Comparison of ENCODE assay signal across 13 cellular contexts in genomic region chr19:38836438-38837303, GRCh38. TPM values are rescaled to one million over a fixed set of nuclear protein-coding genes. Genes with fewer than 3 reads are reported as not detected.
DNase-seq lines count a peak whose midpoint lies in the region; ATAC-seq and TF ChIP-seq lines count a peak whose summit lies in the region.
"Had no signal": no experiment of that assay in that cellular context is flagged by ENCODE, and none has a peak within 500 bp of the region (broad histone marks: within the 10 kb centered on the region; RNA-seq: fewer than 3 reads in every experiment).

No MANE protein-coding gene starts in this region.

- peaks cover 29% of the 10 kb centered on the region for H4K20me1 ChIP-seq in GM23338 (replicated peaks; ENCODE audit: insufficient read depth)

- POLR2A ChIA-PET in AG04450 (lab: Yijun Ruan, JAX) = interaction anchor here (0.6 to 2.6 kb wide), 3 partner anchors 13 to 1490 kb away, joined by 3 to 11 read pairs (median 5); partner anchors contain the start of genes HNRNPL and NFKBIB

- intact Hi-C loops in head of caudate nucleus (cut with DNase I) = loop anchor here (10.0 kb wide), 1 partner anchor 222 kb away; the partner anchor contains the start of genes EIF3K and MAP4K1

- H3K4me3 ChIP-seq in AG04450 (ENCODE audit: low read depth, low read length) (no peak overlapping the region), GM23338 (no peak overlapping the region)
- H3K4me3 ChIP-seq: tibial artery had no signal

- peaks cover 11% of the 10 kb centered on the region for H3K4me1 ChIP-seq in GM23338 (ENCODE audit: insufficient read depth)

- H3K9me2 ChIP-seq in GM23338 (ENCODE audit: insufficient read depth) = no peaks in the 10 kb centered on the region

- H3K4me1 Mint-ChIP-seq in GM23338 (peaks cover 7% of the 10 kb centered on the region), mesothelial cell of epicardium (peaks cover 37% of the 10 kb centered on the region)
- peaks cover 44% of the 10 kb centered on the region for H3K4me1 Mint-ChIP-seq in activated naive CD8-positive, alpha-beta T cell treated with anti-CD3 and anti-CD28 coated beads for 36 hours

- peaks cover 84% of the 10 kb centered on the region for H3F3A ChIP-seq in GM23338 (replicated peaks; ENCODE audit: low read depth)

- no peak overlapping the region for H3K27ac Mint-ChIP-seq in GM23338
- peak overlapping the region; percentile 6 for H3K27ac Mint-ChIP-seq in activated naive CD8-positive, alpha-beta T cell treated with anti-CD3 and anti-CD28 coated beads for 36 hours
- peak overlapping the region; percentile 90 for H3K27ac Mint-ChIP-seq in mesothelial cell of epicardium

- H3K9me3 ChIP-seq in AG04450 (ENCODE audit: control insufficient read depth, insufficient read depth, low read length) = no peaks in the 10 kb centered on the region
- H3K9me3 ChIP-seq: tibial artery had no signal

- CTCF ChIA-PET in AG04450 (lab: Charles Lee) = no interaction called here

- no peak for DNase-seq in AG04450 (ENCODE audit: low read depth, low spot score)
- no peak for DNase-seq in GM23338 (ENCODE audit: low spot score)
- DNase-seq in activated naive CD8-positive, alpha-beta T cell treated with anti-CD3 and anti-CD28 coated beads for 36 hours = no peak
- DNase-seq in mesothelial cell of epicardium (ENCODE audit: low spot score in 2 of 2, unreplicated experiment in 2 of 2) = no peak
- DNase-seq in head of caudate nucleus = no peak
- no peak for DNase-seq in dermis blood vessel endothelial cell
- DNase-seq in inferior parietal cortex (ENCODE audit: extremely low spot score) = no peak
- DNase-seq: COR-L47; left ventricle myocardium superior; NK-92 treated with Interleukin-12 subunit alpha and Interleukin-12 subunit beta, amount 100 ng/mL, for 24 hours; tibial artery had no signal

- H3K36me3 Mint-ChIP-seq in GM23338 (ENCODE audit: low read depth) (peaks cover 72% of the 10 kb centered on the region), mesothelial cell of epicardium (peaks cover 25% of the 10 kb centered on the region)
- peaks cover 44% of the 10 kb centered on the region for H3K36me3 Mint-ChIP-seq in activated naive CD8-positive, alpha-beta T cell treated with anti-CD3 and anti-CD28 coated beads for 36 hours

- H3K27me3 Mint-ChIP-seq in GM23338 (ENCODE audit: insufficient read depth, low read depth, poor library complexity) (peaks cover 23% of the 10 kb centered on the region), mesothelial cell of epicardium (ENCODE audit: low read depth) (no peaks in the 10 kb centered on the region)
- no peaks in the 10 kb centered on the region for H3K27me3 Mint-ChIP-seq in activated naive CD8-positive, alpha-beta T cell treated with anti-CD3 and anti-CD28 coated beads for 36 hours

- H3K27ac ChIP-seq in AG04450 (ENCODE audit: low read depth, low read length) (peak overlapping the region; percentile 24), GM23338 (ENCODE audit: low read depth) (peak overlapping the region; percentile 80; the same call in 1 of the 2 replicates)

- H3K4me3 Mint-ChIP-seq in GM23338 (no peak overlapping the region), mesothelial cell of epicardium (no peak overlapping the region)
- no peak overlapping the region for H3K4me3 Mint-ChIP-seq in activated naive CD8-positive, alpha-beta T cell treated with anti-CD3 and anti-CD28 coated beads for 36 hours

- H2AFZ ChIP-seq in GM23338 = no peak overlapping the region

- H3K27me3 ChIP-seq in AG04450 (ENCODE audit: control insufficient read depth, insufficient read depth, low read length) (no peaks in the 10 kb centered on the region), GM23338 (ENCODE audit: insufficient read depth) (no peaks in the 10 kb centered on the region)
- H3K27me3 ChIP-seq: tibial artery had no signal

- peaks cover 8% of the 10 kb centered on the region for H3K79me2 ChIP-seq in GM23338 (replicated peaks; ENCODE audit: insufficient read depth)

- H3K4me2 ChIP-seq in GM23338 = no peak overlapping the region

- ATAC-seq in GM23338 (no peak), HG02938 (IDR thresholded peaks at IDR 0.05; ENCODE audit: unreplicated experiment) (no peak)
- ATAC-seq: left ventricle myocardium superior had no signal

- TF ChIP-seq CTCF in AG04450 (IDR thresholded peaks at IDR 0.05; ENCODE audit: low read depth, low read length) = no peak
- TF ChIP-seq CTCF in GM23338 (conservative IDR thresholded peaks at IDR 0.05; ENCODE audit: low read depth in 2 of 2) = no peak
- no peak for TF ChIP-seq CTCF in mesothelial cell of epicardium (IDR thresholded peaks at IDR 0.05; ENCODE audit: unreplicated experiment)

- H3K36me3 ChIP-seq in GM23338 (ENCODE audit: insufficient read depth) = peaks cover 50% of the 10 kb centered on the region

- H3K9me3 Mint-ChIP-seq in GM23338 (no peaks in the 10 kb centered on the region), mesothelial cell of epicardium (no peaks in the 10 kb centered on the region)
- no peaks in the 10 kb centered on the region for H3K9me3 Mint-ChIP-seq in activated naive CD8-positive, alpha-beta T cell treated with anti-CD3 and anti-CD28 coated beads for 36 hours

TF ChIP-seq in GM23338, 12 proteins besides CTCF, POLR2A, EP300 and RAD21:
- TF ChIP-seq EZH2 (IDR thresholded peaks at IDR 0.05; ENCODE audit: low read depth, unreplicated experiment) (no peak), STAT1 (IDR thresholded peaks at IDR 0.05; ENCODE audit: unreplicated experiment) (no peak), NANOG (IDR thresholded peaks at IDR 0.05; ENCODE audit: borderline replicate concordance) (no peak), CREB1 (CRISPR knock-in tag; IDR thresholded peaks at IDR 0.05; ENCODE audit: low read depth) (no peak), EZH2phosphoT487 (IDR thresholded peaks at IDR 0.05; ENCODE audit: unreplicated experiment) (no peak)
- TF ChIP-seq, protein P1, sequence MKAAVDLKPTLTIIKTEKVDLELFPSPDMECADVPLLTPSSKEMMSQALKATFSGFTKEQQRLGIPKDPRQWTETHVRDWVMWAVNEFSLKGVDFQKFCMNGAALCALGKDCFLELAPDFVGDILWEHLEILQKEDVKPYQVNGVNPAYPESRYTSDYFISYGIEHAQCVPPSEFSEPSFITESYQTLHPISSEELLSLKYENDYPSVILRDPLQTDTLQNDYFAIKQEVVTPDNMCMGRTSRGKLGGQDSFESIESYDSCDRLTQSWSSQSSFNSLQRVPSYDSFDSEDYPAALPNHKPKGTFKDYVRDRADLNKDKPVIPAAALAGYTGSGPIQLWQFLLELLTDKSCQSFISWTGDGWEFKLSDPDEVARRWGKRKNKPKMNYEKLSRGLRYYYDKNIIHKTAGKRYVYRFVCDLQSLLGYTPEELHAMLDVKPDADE (IDR thresholded peaks at IDR 0.05) = no peak

RNA-seq across cellular contexts. Expression of gene ECH1, which starts 5.1 kb away (rescaled TPM):
- polyA plus RNA-seq in AG04450 (2011; rRNA removed) = 86.5 and 109 TPM in 2 replicates
- polyA minus RNA-seq in AG04450 (2011; rRNA and poly(A)+ RNA removed) = 40.7 and 42.5 TPM in 2 replicates
- total RNA-seq in GM23338 (2014; rRNA removed; shearing (Covaris generic)) = 66.2 and 79.9 TPM in 2 replicates
- 186 and 193 TPM in 2 replicates for polyA plus RNA-seq in GM23338 (2016; fragmentation: Nextera tagmentation; extraction: Ambion mirVana)
- 100 to 1,000 TPM; 103 to 107 TPM for total RNA-seq in activated naive CD8-positive, alpha-beta T cell treated with anti-CD3 and anti-CD28 coated beads for 36 hours
- 79.5 to 91.4 TPM (median 85.9 TPM) in 3 replicates for total RNA-seq in mesothelial cell of epicardium
- 27.6 and 32.0 TPM in 2 replicates for total RNA-seq in dermis blood vessel endothelial cell

RNA-seq across cellular contexts. Expression of gene HNRNPL, which starts 13.1 kb away (rescaled TPM):
- polyA plus RNA-seq in AG04450 (2011; rRNA removed) (281 and 316 TPM in 2 replicates), GM23338 (2016; fragmentation: Nextera tagmentation; extraction: Ambion mirVana) (664 and 836 TPM in 2 replicates)
- polyA minus RNA-seq in AG04450 (2011; rRNA and poly(A)+ RNA removed) = 325 and 332 TPM in 2 replicates
- 491 and 580 TPM in 2 replicates for total RNA-seq in GM23338 (2014; rRNA removed; shearing (Covaris generic))
- total RNA-seq in activated naive CD8-positive, alpha-beta T cell treated with anti-CD3 and anti-CD28 coated beads for 36 hours = 100 to 1,000 TPM; 723 to 728 TPM
- total RNA-seq in mesothelial cell of epicardium (423 to 443 TPM (median 425 TPM) in 3 replicates), dermis blood vessel endothelial cell (293 and 327 TPM in 2 replicates)

RNA-seq across cellular contexts. Expression of gene LGALS4, which starts 23.9 kb away (rescaled TPM):
- 0.07 TPM in 1 of 2 replicates, not detected in the other for polyA plus RNA-seq in AG04450 (2011; rRNA removed)
- polyA minus RNA-seq in AG04450 (2011; rRNA and poly(A)+ RNA removed) = 0.14 TPM in 1 of 2 replicates, not detected in the other
- 0.87 TPM in 1 of 2 replicates, not detected in the other for total RNA-seq in GM23338 (2014; rRNA removed; shearing (Covaris generic))
- not detected in 2 replicates for polyA plus RNA-seq in GM23338 (2016; fragmentation: Nextera tagmentation; extraction: Ambion mirVana)
- total RNA-seq in activated naive CD8-positive, alpha-beta T cell treated with anti-CD3 and anti-CD28 coated beads for 36 hours = under 1 TPM; 0.33 to 0.56 TPM
- total RNA-seq in mesothelial cell of epicardium = 1.4 to 3.0 TPM (median 1.6 TPM) in 3 replicates
- not detected in 2 replicates for total RNA-seq in dermis blood vessel endothelial cell

RNA-seq across cellular contexts. Expression of gene RINL, which starts 41.4 kb away (rescaled TPM):
- polyA plus RNA-seq in AG04450 (2011; rRNA removed) (1.6 TPM in 2 replicates), GM23338 (2016; fragmentation: Nextera tagmentation; extraction: Ambion mirVana) (19.4 and 21.4 TPM in 2 replicates)
- polyA minus RNA-seq in AG04450 (2011; rRNA and poly(A)+ RNA removed) = 0.78 and 1.9 TPM in 2 replicates
- total RNA-seq in GM23338 (2014; rRNA removed; shearing (Covaris generic)) = 11.2 and 22.4 TPM in 2 replicates
- 10 to 100 TPM; 74.0 to 75.0 TPM for total RNA-seq in activated naive CD8-positive, alpha-beta T cell treated with anti-CD3 and anti-CD28 coated beads for 36 hours
- total RNA-seq in mesothelial cell of epicardium (2.1 to 3.3 TPM (median 2.3 TPM) in 3 replicates), dermis blood vessel endothelial cell (8.3 and 17.5 TPM in 2 replicates)

RNA-seq across cellular contexts. Expression of gene LGALS7B, which starts 47.7 kb away (rescaled TPM):
- not detected in 2 replicates for polyA plus RNA-seq in AG04450 (2011; rRNA removed)
- polyA minus RNA-seq in AG04450 (2011; rRNA and poly(A)+ RNA removed) = not detected in 2 replicates
- 2.4 TPM in 1 of 2 replicates, not detected in the other for total RNA-seq in GM23338 (2014; rRNA removed; shearing (Covaris generic))
- 6.6 and 8.6 TPM in 2 replicates for polyA plus RNA-seq in GM23338 (2016; fragmentation: Nextera tagmentation; extraction: Ambion mirVana)
- not detected for total RNA-seq in activated naive CD8-positive, alpha-beta T cell treated with anti-CD3 and anti-CD28 coated beads for 36 hours
- 1.2 TPM in 1 of 3 replicates, not detected in the others for total RNA-seq in mesothelial cell of epicardium
- 1.4 TPM in 1 of 2 replicates, not detected in the other for total RNA-seq in dermis blood vessel endothelial cell
- total RNA-seq: glomerular endothelial cell, left ventricle myocardium superior had no signal
